ENCODE assay signal across 18 cellular contexts in the genomic region with DNA sequence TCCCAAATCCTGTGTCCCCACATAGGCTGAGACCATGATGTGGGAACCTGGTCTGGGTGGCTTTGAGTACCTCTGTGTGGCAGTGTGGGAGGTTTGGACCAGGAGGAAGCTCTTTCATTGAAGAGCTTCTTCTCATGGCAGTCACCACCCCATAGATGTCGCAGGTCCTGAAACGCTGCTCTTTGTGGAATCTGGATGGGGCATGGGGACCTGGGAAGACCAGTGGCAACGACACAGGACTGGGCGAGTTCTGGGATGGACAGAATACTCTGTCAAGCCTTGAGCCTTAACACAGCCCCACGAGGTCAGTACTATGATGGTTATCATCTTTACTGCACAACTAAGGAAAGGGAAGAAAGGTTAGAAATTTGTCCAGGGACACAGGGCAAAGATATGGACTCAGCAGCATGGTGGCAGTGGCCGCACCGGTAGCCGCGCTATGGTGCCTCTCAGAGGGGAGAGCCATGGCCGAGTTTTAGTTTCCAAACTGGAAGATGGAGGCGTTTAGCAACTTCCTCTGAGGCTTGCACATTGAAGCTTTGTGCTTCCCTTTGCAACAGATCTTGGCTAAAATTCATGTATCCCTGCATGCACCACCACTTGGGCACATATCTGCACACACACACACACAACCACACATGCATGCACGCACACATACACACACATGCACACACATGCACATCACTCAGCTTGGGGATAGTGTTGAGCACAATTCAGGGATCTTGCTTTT.
DNase-seq lines count a peak whose midpoint lies in the region; ATAC-seq, FAIRE-seq and TF ChIP-seq lines count a peak whose summit lies in the region.
"Had no signal": no experiment of that assay in that cellular context is flagged by ENCODE, and none has a peak within 500 bp of the region (broad histone marks: within the 10 kb centered on the region; RNA-seq: fewer than 3 reads in every experiment).

No MANE protein-coding gene starts in this region.

- in situ Hi-C loops in K562 (cut with MboI) = no loop called here

- H3K4me2 ChIP-seq in K562 (ENCODE audit: insufficient read depth, low read length) = no peak overlapping the region

- H3K9ac ChIP-seq in K562 (ENCODE audit: insufficient read depth in 1 of 2, low read depth in 2 of 2, low read length in 2 of 2) = no peak overlapping the region

- no peak for TF ChIP-seq POLR2A in K562 (conservative IDR thresholded peaks at IDR 0.05)

- no peak for TF ChIP-seq RAD21 in K562 (CRISPR knock-in tag; conservative IDR thresholded peaks at IDR 0.05 in 1 of 2, IDR thresholded peaks at IDR 0.05 in 1 of 2)

- FAIRE-seq in K562 (lab: Jason Lieb, UNC) = peak; percentile 15
- FAIRE-seq in frontal cortex (lab: Jason Lieb, UNC) = no peak
- FAIRE-seq: D721Med, GM12891 had no signal

- POLR2A ChIA-PET in K562 (lab: Yijun Ruan, JAX) = interaction anchor here (0.7 to 0.9 kb wide), 3 partner anchors 9 to 64 kb away, joined by 3 read pairs; no protein-coding TSS in a partner anchor

- TF ChIP-seq EP300 in K562 (IDR thresholded peaks at IDR 0.05; ENCODE audit: low read length) = no peak

- H3K4me1 ChIP-seq in right atrium auricular region (no peaks in the 10 kb centered on the region), heart right ventricle (no peaks in the 10 kb centered on the region), K562 (replicated peaks in 1 of 2; ENCODE audit: control insufficient read depth in 2 of 2, insufficient read depth in 2 of 2, low read length in 2 of 2) (peaks cover 0 to 7% of the 10 kb centered on the region in 2 experiments; a peak in 2 of 5 replicates)

- BruUV-seq in K562 (replicated peaks; lab: Mats Ljungman, UMichigan) = no TSS peak

- TF ChIP-seq CTCF in right atrium auricular region (IDR thresholded peaks at IDR 0.05) (no peak), heart right ventricle (IDR thresholded peaks at IDR 0.05) (no peak), K562 (IDR thresholded peaks at IDR 0.05 in 2 of 3, conservative IDR thresholded peaks at IDR 0.05 in 1 of 3; ENCODE audit: insufficient read depth in 2 of 3, low read depth in 1 of 3, low read length in 3 of 3) (no peak)

- H3K79me2 ChIP-seq in K562 (ENCODE audit: control insufficient read depth, insufficient read depth, low read length) = no peaks in the 10 kb centered on the region

- no peaks in the 10 kb centered on the region for H3K27me3 ChIP-seq in right atrium auricular region
- H3K27me3 ChIP-seq in heart right ventricle = peaks cover 0 to 25% (median 9%) of the 10 kb centered on the region in 7 donors
- H3K27me3 ChIP-seq in K562 (ENCODE audit: control insufficient read depth in 2 of 2, insufficient read depth in 2 of 2, low read length in 2 of 2) = peaks cover 9 to 51% of the 10 kb centered on the region in 2 experiments; a peak in 4 of 5 replicates

- no peaks in the 10 kb centered on the region for H3K9me3 ChIP-seq in right atrium auricular region
- no peaks in the 10 kb centered on the region for H3K9me3 ChIP-seq in heart right ventricle
- no peaks in the 10 kb centered on the region for H3K9me3 ChIP-seq in K562 (replicated peaks; ENCODE audit: control insufficient read depth, insufficient read depth, low read depth, low read length)

- ATAC-seq in heart right ventricle = no peak
- no peak for ATAC-seq in K562
- no peak for ATAC-seq in GM18520 (IDR thresholded peaks at IDR 0.05; ENCODE audit: unreplicated experiment)
- ATAC-seq: HCT116 had no signal

- intact Hi-C loops in heart right ventricle (cut with DNase I) = no loop called here
- intact Hi-C loops in K562 (cut with micrococcal nuclease) = no loop called here

- WGBS in heart right ventricle, 2 donors = 78 to 87% methylated on average over 12 of the region's 12 CpGs
- WGBS in K562 (ENCODE audit: insufficient coverage, low coverage, missing lambda C conversion rate) = 2% methylated on average over 12 of the region's 12 CpGs

- H2AFZ ChIP-seq in K562 (ENCODE audit: low read depth, low read length) = no peak overlapping the region

- H3K27ac ChIP-seq in right atrium auricular region (no peak overlapping the region), heart right ventricle (no peak overlapping the region), K562 (ENCODE audit: extremely low read depth, low read depth, low read length) (no peak overlapping the region)

- H4K20me1 ChIP-seq in K562 (replicated peaks; ENCODE audit: control insufficient read depth, insufficient read depth, low read length) = peaks cover 5% of the 10 kb centered on the region; the same call in 1 of the 2 replicates

- DNase-seq in right atrium auricular region (ENCODE audit: low spot score) (peak; percentile 32), heart right ventricle (no peak), K562 (ENCODE audit: extremely low read depth in 1 of 4, low spot score in 3 of 4) (no peak), mesenteric fat pad (ENCODE audit: low spot score) (peak; percentile 35), DMS114 treated with DMSO at 0.1 percent for 48 hours (lab: John Stamatoyannopoulos, UW; ENCODE audit: unreplicated experiment) (no peak), HK-2 (ENCODE audit: unreplicated experiment) (no peak), frontal cortex (ENCODE audit: low spot score in 2 of 2) (no peak)
- DNase-seq: GOT3, IMR-90, NCI-H1694, NCI-H2081, NCI-H2171, NCI-H526, Right ventricle myocardium superior had no signal

- H3K9me1 ChIP-seq in K562 (ENCODE audit: control insufficient read depth, insufficient read depth, low read length) = no peaks in the 10 kb centered on the region

- no peak overlapping the region for H3K4me3 ChIP-seq in right atrium auricular region
- H3K4me3 ChIP-seq in heart right ventricle = no peak overlapping the region
- H3K4me3 ChIP-seq in K562 = no peak overlapping the region

- CTCF ChIA-PET in K562 (lab: Yijun Ruan, JAX; ENCODE audit: low intra/inter-chr PET ratio) = no interaction called here

- H3K36me3 ChIP-seq in right atrium auricular region = no peaks in the 10 kb centered on the region
- no peaks in the 10 kb centered on the region for H3K36me3 ChIP-seq in heart right ventricle
- no peaks in the 10 kb centered on the region for H3K36me3 ChIP-seq in K562 (ENCODE audit: control insufficient read depth, insufficient read depth, low read length)

TF ChIP-seq in K562, 482 proteins besides CTCF, POLR2A, EP300 and RAD21:
- TF ChIP-seq BACH1 (tag; IDR thresholded peaks at IDR 0.05) = no peak
- no peak for TF ChIP-seq KLF1 (tag; IDR thresholded peaks at IDR 0.05)
- TF ChIP-seq CBFA2T3 (IDR thresholded peaks at IDR 0.05) = no peak
- no peak for TF ChIP-seq ZNF764 (CRISPR knock-in tag; IDR thresholded peaks at IDR 0.05; ENCODE audit: low read depth)
- TF ChIP-seq POLR2H (tag; IDR thresholded peaks at IDR 0.05; ENCODE audit: low read depth) = no peak
- TF ChIP-seq PHF21A (IDR thresholded peaks at IDR 0.05; ENCODE audit: borderline replicate concordance, low read depth) = no peak
- TF ChIP-seq TEAD4 (IDR thresholded peaks at IDR 0.05; ENCODE audit: low read length) = no peak
- no peak for TF ChIP-seq TEAD4 (CRISPR knock-in tag; IDR thresholded peaks at IDR 0.05; ENCODE audit: borderline replicate concordance)
- TF ChIP-seq WHSC1 (IDR thresholded peaks at IDR 0.05; ENCODE audit: low read length) = no peak
- TF ChIP-seq ZNF384 (IDR thresholded peaks at IDR 0.05; ENCODE audit: low read depth, low read length) = no peak
- no peak for TF ChIP-seq PHF8 (IDR thresholded peaks at IDR 0.05; ENCODE audit: borderline replicate concordance, low read length)
- TF ChIP-seq U2AF1 (optimal IDR thresholded peaks at IDR 0.05; ENCODE audit: low read depth, low read length) = no peak
- no peak for TF ChIP-seq GATAD2A (IDR thresholded peaks at IDR 0.05)
- no peak for TF ChIP-seq ELF2 (CRISPR knock-in tag; IDR thresholded peaks at IDR 0.05)
- no peak for TF ChIP-seq TCF3 (CRISPR knock-in tag; IDR thresholded peaks at IDR 0.05)

Comparison
In these comparisons a context has a peak if more than half of its experiments do, and no peak if none do; other contexts are left out.
1. DNase-seq: peak in right atrium auricular region (single experiment) and mesenteric fat pad (single experiment); none in heart right ventricle (0 of 2), K562 (0 of 4), DMS114 treated with DMSO at 0.1 percent for 48 hours (single experiment), HK-2 (single experiment) and frontal cortex (0 of 2).